Comparison of ENCODE assay signal across 22 cellular contexts in genomic region chr1:119227446-119227845, GRCh38.
DNase-seq lines count a peak whose midpoint lies in the region; ATAC-seq and TF ChIP-seq lines count a peak whose summit lies in the region.
"Had no signal": no experiment of that assay in that cellular context is flagged by ENCODE, and none has a peak within 500 bp of the region (broad histone marks: within the 10 kb centered on the region; RNA-seq: fewer than 3 reads in every experiment).

No MANE protein-coding gene starts in this region.

- DNase-seq in GM23338 (ENCODE audit: low spot score) (peak; percentile 10), Kasumi-1 (lab: John Stamatoyannopoulos, UW) (peak; percentile 15 to 18), osteoblast (ENCODE audit: insufficient read length, low spot score, missing footprints) (peak; percentile 61), NCI-H2107 treated with DMSO at 0.1 percent for 48 hours (lab: John Stamatoyannopoulos, UW; ENCODE audit: unreplicated experiment) (no peak), mucosa of descending colon (no peak)
- no peak for DNase-seq in activated CD4-positive, alpha-beta T cell treated with anti-CD3 and anti-CD28 coated beads, Interleukin-2, amount 10 ng/mL, durations not matched to agents 24 days and 14 days
- DNase-seq: activated CD4-positive, alpha-beta T cell treated with anti-CD3 and anti-CD28 coated beads, Interleukin-2, amount 10 ng/mL, durations not matched to agents 7 days and 5 days; activated CD8-positive, alpha-beta memory T cell treated with anti-CD3 and anti-CD28 coated beads, Interleukin-2, amount 10 ng/mL, durations not matched to agents 7 days and 5 days; CD4-positive, alpha-beta T cell; DMS 273 treated with DMSO at 0.1 percent for 48 hours; NCI-H187 treated with DMSO at 0.1 percent for 48 hours; NCI-H226; NCI-H748 treated with DMSO at 0.1 percent for 48 hours; SHP77 treated with DMSO at 0.1 percent for 48 hours; stimulated activated CD4-positive, alpha-beta T cell treated with anti-CD3 and anti-CD28 coated beads, Interleukin-2, amount 100 ng/mL, for 24 hours; testis had no signal

- no peak overlapping the region for H3K4me3 ChIP-seq in GM23338
- no peak overlapping the region for H3K4me3 ChIP-seq in ectodermal cell (ENCODE audit: insufficient read depth, low read depth, low read length)
- no peak overlapping the region for H3K4me3 ChIP-seq in osteoblast (ENCODE audit: insufficient read depth, low read length)
- H3K4me3 ChIP-seq in mucosa of descending colon, result no peak overlapping the region
- H3K4me3 ChIP-seq: skin epidermis, testis had no signal

- H3K36me3 ChIP-seq in GM23338 (ENCODE audit: insufficient read depth) (no peaks in the 10 kb centered on the region), ectodermal cell (ENCODE audit: control insufficient read depth, insufficient read depth, low read length) (no peaks in the 10 kb centered on the region), osteoblast (ENCODE audit: insufficient read depth, low read length) (no peaks in the 10 kb centered on the region), mucosa of descending colon (ENCODE audit: low read depth) (no peaks in the 10 kb centered on the region)

- WGBS in ectodermal cell, 2 experiments, result 63 to 67% methylated on average over 1 to 2 of the region's 2 CpGs

- no peak overlapping the region for H3K27ac Mint-ChIP-seq in GM23338
- H3K27ac Mint-ChIP-seq in activated CD4-positive, alpha-beta T cell treated with anti-CD3 and anti-CD28 coated beads, Interleukin-2, amount 10 ng/mL, durations not matched to agents 24 days and 14 days, result no peak overlapping the region
- H3K27ac Mint-ChIP-seq: activated CD4-positive, alpha-beta T cell treated with anti-CD3 and anti-CD28 coated beads, Interleukin-2, amount 10 ng/mL, durations not matched to agents 7 days and 5 days; activated CD8-positive, alpha-beta memory T cell treated with anti-CD3 and anti-CD28 coated beads, Interleukin-2, amount 10 ng/mL, durations not matched to agents 7 days and 5 days; activated naive CD4-positive, alpha-beta T cell treated with anti-CD3 and anti-CD28 coated beads, Interleukin-2, amount 50 U/mL, for 24 hours; activated T-helper 1 cell treated with anti-CD3 and anti-CD28 coated beads, Interleukin-12 subunit alpha, Interleukin-12 subunit beta, Interleukin-2, Interleukin-4 antibody, amounts not matched to agents 30 ng/mL and 10 ng/mL and 1 ng/mL, durations not matched to agents 14 hours and 24 hours and 36 hours; CD4-positive, alpha-beta T cell; natural killer cell treated with Interleukin-12 subunit alpha and Interleukin-12 subunit beta and Interleukin-15 and Interleukin-18, amount 100 ng/mL, for 72 hours; stimulated activated memory B cell treated with anti-CD40 and anti-IgM and Interleukin-4, amounts not matched to agents 10 μg/mL and 1 μg/mL and 100 μg/mL, for 72 hours had no signal

- ATAC-seq in GM23338, result peak; percentile 66
- no peak for ATAC-seq in mucosa of descending colon
- ATAC-seq: activated CD8-positive, alpha-beta memory T cell treated with anti-CD3 and anti-CD28 coated beads, Interleukin-2, amount 10 ng/mL, durations not matched to agents 7 days and 5 days; stimulated activated memory B cell treated with anti-CD40 and anti-IgM and Interleukin-4, amounts not matched to agents 10 μg/mL and 1 μg/mL and 100 μg/mL, for 72 hours had no signal

- intact Hi-C loops in mucosa of descending colon (cut with DNase I, micrococcal nuclease), result no loop called here
- intact Hi-C loops in activated CD4-positive, alpha-beta T cell treated with anti-CD3 and anti-CD28 coated beads, Interleukin-2, amount 10 ng/mL, durations not matched to agents 24 days and 14 days (cut with micrococcal nuclease), result no loop called here

- no peaks in the 10 kb centered on the region for H3K9me3 Mint-ChIP-seq in GM23338
- no peaks in the 10 kb centered on the region for H3K9me3 Mint-ChIP-seq in activated CD4-positive, alpha-beta T cell treated with anti-CD3 and anti-CD28 coated beads, Interleukin-2, amount 10 ng/mL, durations not matched to agents 24 days and 14 days
- H3K9me3 Mint-ChIP-seq: activated CD4-positive, alpha-beta T cell treated with anti-CD3 and anti-CD28 coated beads, Interleukin-2, amount 10 ng/mL, durations not matched to agents 7 days and 5 days; activated naive CD4-positive, alpha-beta T cell treated with anti-CD3 and anti-CD28 coated beads, Interleukin-2, amount 50 U/mL, for 24 hours; activated T-helper 1 cell treated with anti-CD3 and anti-CD28 coated beads, Interleukin-12 subunit alpha, Interleukin-12 subunit beta, Interleukin-2, Interleukin-4 antibody, amounts not matched to agents 30 ng/mL and 10 ng/mL and 1 ng/mL, durations not matched to agents 14 hours and 24 hours and 36 hours; CD4-positive, alpha-beta T cell; natural killer cell treated with Interleukin-12 subunit alpha and Interleukin-12 subunit beta and Interleukin-15 and Interleukin-18, amount 100 ng/mL, for 72 hours; stimulated activated memory B cell treated with anti-CD40 and anti-IgM and Interleukin-4, amounts not matched to agents 10 μg/mL and 1 μg/mL and 100 μg/mL, for 72 hours had no signal

- H3K79me2 ChIP-seq in GM23338 (replicated peaks; ENCODE audit: insufficient read depth) (no peaks in the 10 kb centered on the region), osteoblast (ENCODE audit: insufficient read depth, low read length) (no peaks in the 10 kb centered on the region)

- H2AFZ ChIP-seq in GM23338 (0 out of 2 replicates have a peak overlapping the region, but pooled peaks have one; percentile 2), osteoblast (ENCODE audit: low read length) (no peak overlapping the region)

- no peaks in the 10 kb centered on the region for H3K9me2 ChIP-seq in GM23338 (ENCODE audit: insufficient read depth)

- H3K4me2 ChIP-seq in GM23338 (peak overlapping the region; percentile 50; the same call in 1 of the 2 replicates), osteoblast (ENCODE audit: insufficient read depth, low read length) (no peak overlapping the region)

- H3K27ac ChIP-seq in GM23338 (ENCODE audit: low read depth) (no peak overlapping the region), ectodermal cell (ENCODE audit: insufficient read depth, low read depth, low read length, poor library complexity, severe bottlenecking) (peak overlapping the region; percentile 42), osteoblast (ENCODE audit: low read depth, low read length) (no peak overlapping the region)
- H3K27ac ChIP-seq: testis had no signal

- H3K27me3 ChIP-seq in GM23338 (ENCODE audit: insufficient read depth), result no peaks in the 10 kb centered on the region
- no peaks in the 10 kb centered on the region for H3K27me3 ChIP-seq in ectodermal cell (ENCODE audit: control insufficient read depth, insufficient read depth, low read length, poor library complexity, severe bottlenecking)
- H3K27me3 ChIP-seq in osteoblast (ENCODE audit: insufficient read depth, low read length), result no peaks in the 10 kb centered on the region
- H3K27me3 ChIP-seq: testis had no signal

- H3K4me1 Mint-ChIP-seq in GM23338, result peaks cover 14% of the 10 kb centered on the region
- peaks cover 4% of the 10 kb centered on the region for H3K4me1 Mint-ChIP-seq in activated CD4-positive, alpha-beta T cell treated with anti-CD3 and anti-CD28 coated beads, Interleukin-2, amount 10 ng/mL, durations not matched to agents 24 days and 14 days
- H3K4me1 Mint-ChIP-seq: activated CD4-positive, alpha-beta T cell treated with anti-CD3 and anti-CD28 coated beads, Interleukin-2, amount 10 ng/mL, durations not matched to agents 7 days and 5 days; activated CD8-positive, alpha-beta memory T cell treated with anti-CD3 and anti-CD28 coated beads, Interleukin-2, amount 10 ng/mL, durations not matched to agents 7 days and 5 days; activated naive CD4-positive, alpha-beta T cell treated with anti-CD3 and anti-CD28 coated beads, Interleukin-2, amount 50 U/mL, for 24 hours had no signal

- H4K20me1 ChIP-seq in GM23338 (replicated peaks; ENCODE audit: insufficient read depth) (no peaks in the 10 kb centered on the region), osteoblast (ENCODE audit: insufficient read depth, low read length) (no peaks in the 10 kb centered on the region)

- TF ChIP-seq CTCF in GM23338 (conservative IDR thresholded peaks at IDR 0.05; ENCODE audit: low read depth in 2 of 2) (no peak), osteoblast (IDR thresholded peaks at IDR 0.05; ENCODE audit: extremely low read depth, low read depth, low read length) (no peak), mucosa of descending colon (IDR thresholded peaks at IDR 0.05) (no peak)

- no peaks in the 10 kb centered on the region for H3F3A ChIP-seq in GM23338 (replicated peaks; ENCODE audit: low read depth)

- no peak overlapping the region for H3K4me3 Mint-ChIP-seq in GM23338
- no peak overlapping the region for H3K4me3 Mint-ChIP-seq in activated CD4-positive, alpha-beta T cell treated with anti-CD3 and anti-CD28 coated beads, Interleukin-2, amount 10 ng/mL, durations not matched to agents 24 days and 14 days
- H3K4me3 Mint-ChIP-seq: activated CD4-positive, alpha-beta T cell treated with anti-CD3 and anti-CD28 coated beads, Interleukin-2, amount 10 ng/mL, durations not matched to agents 7 days and 5 days; activated CD8-positive, alpha-beta memory T cell treated with anti-CD3 and anti-CD28 coated beads, Interleukin-2, amount 10 ng/mL, durations not matched to agents 7 days and 5 days; activated naive CD4-positive, alpha-beta T cell treated with anti-CD3 and anti-CD28 coated beads, Interleukin-2, amount 50 U/mL, for 24 hours; activated T-helper 1 cell treated with anti-CD3 and anti-CD28 coated beads, Interleukin-12 subunit alpha, Interleukin-12 subunit beta, Interleukin-2, Interleukin-4 antibody, amounts not matched to agents 30 ng/mL and 10 ng/mL and 1 ng/mL, durations not matched to agents 14 hours and 24 hours and 36 hours; CD4-positive, alpha-beta T cell; natural killer cell treated with Interleukin-12 subunit alpha and Interleukin-12 subunit beta and Interleukin-15 and Interleukin-18, amount 100 ng/mL, for 72 hours; stimulated activated memory B cell treated with anti-CD40 and anti-IgM and Interleukin-4, amounts not matched to agents 10 μg/mL and 1 μg/mL and 100 μg/mL, for 72 hours had no signal

- peaks cover 4% of the 10 kb centered on the region for H3K27me3 Mint-ChIP-seq in GM23338 (ENCODE audit: insufficient read depth, low read depth, poor library complexity)
- H3K27me3 Mint-ChIP-seq in activated CD4-positive, alpha-beta T cell treated with anti-CD3 and anti-CD28 coated beads, Interleukin-2, amount 10 ng/mL, durations not matched to agents 24 days and 14 days, result no peaks in the 10 kb centered on the region
- H3K27me3 Mint-ChIP-seq: activated CD4-positive, alpha-beta T cell treated with anti-CD3 and anti-CD28 coated beads, Interleukin-2, amount 10 ng/mL, durations not matched to agents 7 days and 5 days; activated CD8-positive, alpha-beta memory T cell treated with anti-CD3 and anti-CD28 coated beads, Interleukin-2, amount 10 ng/mL, durations not matched to agents 7 days and 5 days; activated naive CD4-positive, alpha-beta T cell treated with anti-CD3 and anti-CD28 coated beads, Interleukin-2, amount 50 U/mL, for 24 hours; CD4-positive, alpha-beta T cell; stimulated activated memory B cell treated with anti-CD40 and anti-IgM and Interleukin-4, amounts not matched to agents 10 μg/mL and 1 μg/mL and 100 μg/mL, for 72 hours had no signal

- H3K9me3 ChIP-seq in ectodermal cell (ENCODE audit: control insufficient read depth, low read length) (no peaks in the 10 kb centered on the region), osteoblast (ENCODE audit: low read depth, low read length) (no peaks in the 10 kb centered on the region), mucosa of descending colon (no peaks in the 10 kb centered on the region)
- H3K9me3 ChIP-seq: testis had no signal

- H3K36me3 Mint-ChIP-seq in GM23338 (ENCODE audit: low read depth), result no peaks in the 10 kb centered on the region
- no peaks in the 10 kb centered on the region for H3K36me3 Mint-ChIP-seq in activated CD4-positive, alpha-beta T cell treated with anti-CD3 and anti-CD28 coated beads, Interleukin-2, amount 10 ng/mL, durations not matched to agents 24 days and 14 days (ENCODE audit: low read depth)
- H3K36me3 Mint-ChIP-seq: activated CD8-positive, alpha-beta memory T cell treated with anti-CD3 and anti-CD28 coated beads, Interleukin-2, amount 10 ng/mL, durations not matched to agents 7 days and 5 days; natural killer cell treated with Interleukin-12 subunit alpha and Interleukin-12 subunit beta and Interleukin-15 and Interleukin-18, amount 100 ng/mL, for 72 hours had no signal

- H3K4me1 ChIP-seq in GM23338 (ENCODE audit: insufficient read depth) (peaks cover 7% of the 10 kb centered on the region; the same call in 1 of the 2 replicates), ectodermal cell (ENCODE audit: control insufficient read depth, insufficient read depth, low read length) (peaks cover 18% of the 10 kb centered on the region), osteoblast (ENCODE audit: insufficient read depth, low read length) (no peaks in the 10 kb centered on the region), mucosa of descending colon (ENCODE audit: low read depth) (no peaks in the 10 kb centered on the region)
- H3K4me1 ChIP-seq: testis had no signal

Comparison
In these comparisons a context has a peak if more than half of its experiments do, and no peak if none do; other contexts are left out.
1. DNase-seq: peak in GM23338 (single experiment), Kasumi-1 (2 of 2) and osteoblast (single experiment); none in NCI-H2107 treated with DMSO at 0.1 percent for 48 hours (single experiment), mucosa of descending colon (0 of 3) and activated CD4-positive, alpha-beta T cell treated with anti-CD3 and anti-CD28 coated beads, Interleukin-2, amount 10 ng/mL, durations not matched to agents 24 days and 14 days (single experiment).